In the genomic region with DNA sequence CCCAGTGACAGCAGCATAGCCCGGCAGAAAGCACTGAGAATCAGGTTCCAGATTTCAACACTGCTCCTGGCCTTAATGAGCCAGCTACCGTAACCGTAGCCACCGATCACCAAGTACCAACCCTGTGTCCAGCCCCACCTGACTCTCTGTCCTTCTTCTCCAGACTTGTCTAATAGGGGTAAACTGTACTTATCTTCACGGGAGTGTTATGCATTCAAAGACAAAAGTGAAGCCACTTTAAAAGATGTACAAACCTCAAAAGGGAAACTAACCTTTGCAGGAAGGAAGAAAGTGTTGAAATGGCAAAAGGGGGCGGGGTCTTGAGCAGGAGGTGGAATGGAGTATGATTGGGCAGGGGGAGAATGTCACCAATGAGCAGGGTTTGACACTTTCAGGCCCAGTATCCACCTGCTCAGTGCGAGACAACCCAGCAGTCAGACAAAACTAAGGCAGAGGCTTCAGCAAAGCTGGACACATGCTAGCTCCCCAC, we compare ENCODE assay signal across 8 cellular contexts.
A peak's percentile ranks its signal among the peaks of the same experiment; 100 is the strongest.
DNase-seq lines count a peak whose midpoint lies in the region; FAIRE-seq and TF ChIP-seq lines count a peak whose summit lies in the region.

No MANE protein-coding gene starts in this region.

- H3K9me3 ChIP-seq in spleen: no peaks in the 10 kb centered on the region
- no peaks in the 10 kb centered on the region for H3K9me3 ChIP-seq in WERI-Rb-1 (ENCODE audit: severe bottlenecking)

- H3K27ac ChIP-seq in KMS-11 (no peak overlapping the region), spleen (peak overlapping the region in 7 of 8 donors; percentile 59 to 91 (median 87)), WERI-Rb-1 (no peak overlapping the region)

- H3K4me1 ChIP-seq in KMS-11 (ENCODE audit: low read depth, poor library complexity, severe bottlenecking): peaks cover 36% of the 10 kb centered on the region
- peaks cover 17 to 99% (median 72%) of the 10 kb centered on the region in 6 donors for H3K4me1 ChIP-seq in spleen

- peak overlapping the region; percentile 21; the same call in 1 of the 2 replicates for H3K4me2 ChIP-seq in KMS-11

- H3K4me3 ChIP-seq in KMS-11 (IDR thresholded peaks at IDR 0.05; ENCODE audit: insufficient read depth, low read depth, low read length) (no peak overlapping the region), spleen (peak overlapping the region in 3 of 8 donors; percentile 6 to 59 (median 9)), WERI-Rb-1 (ENCODE audit: low read depth, low read length) (no peak overlapping the region)

- no peak for TF ChIP-seq POLR2A in spleen (IDR thresholded peaks at IDR 0.05)

- H3K27me3 ChIP-seq in KMS-11 (ENCODE audit: insufficient read depth, low read depth) (no peaks in the 10 kb centered on the region), spleen (replicated peaks in 1 of 7) (no peaks in the 10 kb centered on the region), WERI-Rb-1 (ENCODE audit: insufficient read depth, low read depth, severe bottlenecking) (no peaks in the 10 kb centered on the region)

- no peaks in the 10 kb centered on the region for H4K20me1 ChIP-seq in KMS-11 (ENCODE audit: insufficient read depth)

- 23 to 44% (median 27%) methylated on average over 7 of the region's 7 CpGs for WGBS in spleen, 5 donors

- no peak overlapping the region for H2AFZ ChIP-seq in KMS-11 (ENCODE audit: low read depth)

- H3K9ac ChIP-seq in KMS-11: no peak overlapping the region

- intact Hi-C loops in spleen (cut with DNase I; ENCODE audit: low total_unique reads): no loop called here

- H3K36me3 ChIP-seq in KMS-11 (ENCODE audit: insufficient read depth) (no peaks in the 10 kb centered on the region), spleen (no peaks in the 10 kb centered on the region), WERI-Rb-1 (no peaks in the 10 kb centered on the region)

- peak; percentile 90 for FAIRE-seq in GM19239 (lab: Jason Lieb, UNC)

- no peaks in the 10 kb centered on the region for H3K79me2 ChIP-seq in KMS-11 (ENCODE audit: insufficient read depth, low read depth)

- DNase-seq in GM19239 (ENCODE audit: insufficient read length, low spot score) (peak; percentile 54), activated T-cell treated with anti-CD3 and anti-CD28 coated beads for 24 hours (ENCODE audit: low read depth) (peak; percentile 64), spleen (no peak), medulla oblongata (ENCODE audit: extremely low spot score) (no peak), WERI-Rb-1 (no peak), kidney glomerular epithelial cell (lab: John Stamatoyannopoulos, UW) (no peak), DMS153 treated with DMSO at 0.1 percent for 48 hours (lab: John Stamatoyannopoulos, UW; ENCODE audit: unreplicated experiment) (no peak)

- no peak for TF ChIP-seq CTCF in KMS-11 (conservative IDR thresholded peaks at IDR 0.05; ENCODE audit: low read depth, low read length)
- TF ChIP-seq CTCF in spleen (IDR thresholded peaks at IDR 0.05 in 8 of 11, conservative IDR thresholded peaks at IDR 0.05 in 3 of 11): no peak
- no peak for TF ChIP-seq CTCF in WERI-Rb-1 (IDR thresholded peaks at IDR 0.05; ENCODE audit: low read depth, low read length)

Comparison
In these comparisons a context has a peak if more than half of its experiments do, and no peak if none do; other contexts are left out.
1. DNase-seq: peak in GM19239 (single experiment) and activated T-cell treated with anti-CD3 and anti-CD28 coated beads for 24 hours (single experiment); none in spleen (single experiment), medulla oblongata (single experiment), WERI-Rb-1 (single experiment), kidney glomerular epithelial cell (single experiment) and DMS153 treated with DMSO at 0.1 percent for 48 hours (single experiment).
2. H3K27ac ChIP-seq: peak in spleen (7 of 8); none in KMS-11 (single experiment) and WERI-Rb-1 (single experiment).